Comparison of ENCODE assay signal across 10 cellular contexts in the genomic region with DNA sequence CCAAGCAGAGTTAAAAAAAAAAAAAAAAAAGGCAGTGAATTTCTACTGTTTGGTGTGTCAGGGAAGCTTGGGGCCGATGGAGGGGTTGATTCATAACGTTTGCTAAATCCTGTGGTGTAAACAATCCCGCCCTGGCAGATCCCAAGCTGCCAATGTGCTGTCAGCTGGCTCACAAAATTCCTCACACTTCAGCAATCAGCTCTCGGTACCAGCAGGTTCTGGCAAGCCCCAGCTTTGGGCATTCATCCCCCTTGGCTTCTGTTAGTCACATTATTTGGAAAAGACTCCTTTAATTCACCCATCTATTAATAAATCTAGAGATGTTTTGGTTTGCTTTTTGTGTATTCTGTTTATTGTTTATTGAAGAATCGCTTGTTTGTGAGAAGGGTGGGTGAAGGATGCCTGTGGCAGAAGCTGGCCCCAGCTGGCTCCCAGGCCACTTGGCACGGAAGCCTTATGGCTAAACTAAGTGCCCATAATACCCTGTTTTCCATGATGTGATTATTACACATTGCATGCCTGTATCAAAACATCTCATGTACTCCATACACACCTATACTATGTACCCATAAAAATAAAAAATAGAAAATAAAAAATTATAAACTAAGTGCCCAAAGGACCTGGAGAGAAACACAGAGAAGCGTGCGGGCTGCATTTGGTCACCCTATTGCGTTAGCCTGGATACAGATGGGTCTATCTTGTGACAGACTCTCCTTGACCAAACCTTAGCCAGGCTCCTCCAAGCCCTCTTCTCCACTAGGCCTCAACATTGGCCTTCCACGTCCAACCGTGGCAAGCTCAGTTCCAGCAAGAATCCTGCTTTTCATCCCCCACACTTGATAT.
DNase-seq lines count a peak whose midpoint lies in the region; FAIRE-seq and TF ChIP-seq lines count a peak whose summit lies in the region.
"Had no signal": no experiment of that assay in that cellular context is flagged by ENCODE, and none has a peak within 500 bp of the region (broad histone marks: within the 10 kb centered on the region; RNA-seq: fewer than 3 reads in every experiment).

No MANE protein-coding gene starts in this region.

- peak overlapping the region in 2 of 7 donors; percentile 32 to 58 for H3K27ac Mint-ChIP-seq in CD14-positive monocyte

- no peaks in the 10 kb centered on the region for H3K36me3 ChIP-seq in prostate gland

- H3K4me1 Mint-ChIP-seq in CD14-positive monocyte, result no peaks in the 10 kb centered on the region

- WGBS in prostate gland, result 57% methylated on average over 11 of the region's 11 CpGs

- H3K9me3 Mint-ChIP-seq in CD14-positive monocyte, result no peaks in the 10 kb centered on the region

- DNase-seq in DMS 273 (lab: John Stamatoyannopoulos, UW; ENCODE audit: unreplicated experiment), result peak; percentile 76
- DNase-seq in amygdala (lab: John Stamatoyannopoulos, UW), result peak in 39 of 56 donors; percentile 13 to 71 (median 37)
- DNase-seq in glomerular visceral epithelial cell (ENCODE audit: extremely low spot score), result peak; percentile 8
- DNase-seq in prostate gland (ENCODE audit: low spot score), result peak; percentile 81
- DNase-seq in D721Med (ENCODE audit: insufficient read length, low spot score), result no peak
- DNase-seq in CD14-positive monocyte (ENCODE audit: low spot score), result no peak
- no peak for DNase-seq in retina
- DNase-seq in activated CD4-positive, alpha-beta T cell treated with anti-CD3 and anti-CD28 coated beads, Interleukin-2, amount 50 U/mL, for 4 hours, result no peak
- DNase-seq: activated CD4-positive, CD25-positive, alpha-beta regulatory T cell had no signal

- no peak overlapping the region for H3K4me3 ChIP-seq in prostate gland
- H3K4me3 ChIP-seq: adrenal gland had no signal

- no peak for TF ChIP-seq CTCF in prostate gland (IDR thresholded peaks at IDR 0.05)
- no peak for TF ChIP-seq CTCF in D721Med (IDR thresholded peaks at IDR 0.05; ENCODE audit: insufficient read depth, missing control alignments)
- no peak for TF ChIP-seq CTCF in CD14-positive monocyte (IDR thresholded peaks at IDR 0.05)

- TF ChIP-seq POLR2A in prostate gland (IDR thresholded peaks at IDR 0.05), result no peak

- no peak for FAIRE-seq in D721Med (lab: Jason Lieb, UNC)

- no peak overlapping the region for H3K4me3 Mint-ChIP-seq in CD14-positive monocyte

- H3K27ac ChIP-seq in prostate gland, result no peak overlapping the region
- H3K27ac ChIP-seq: adrenal gland had no signal

- no peaks in the 10 kb centered on the region for H3K27me3 Mint-ChIP-seq in CD14-positive monocyte (ENCODE audit: low read depth in 3 of 3)

- peaks cover 76 to 90% of the 10 kb centered on the region in 2 donors for H3K36me3 Mint-ChIP-seq in CD14-positive monocyte

- H3K9me3 ChIP-seq in prostate gland, result no peaks in the 10 kb centered on the region
- H3K9me3 ChIP-seq: adrenal gland had no signal

- H3K27me3 ChIP-seq in prostate gland (replicated peaks; ENCODE audit: insufficient read depth), result no peaks in the 10 kb centered on the region
- H3K27me3 ChIP-seq: adrenal gland had no signal

- intact Hi-C loops in prostate gland (cut with DNase I), result no loop called here
- intact Hi-C loops in CD14-positive monocyte (cut with micrococcal nuclease), result no loop called here

- no peaks in the 10 kb centered on the region for H3K4me1 ChIP-seq in prostate gland (replicated peaks)
- H3K4me1 ChIP-seq: adrenal gland had no signal

Comparison
In these comparisons a context has a peak if more than half of its experiments do, and no peak if none do; other contexts are left out.
1. DNase-seq: peak in DMS 273 (single experiment), amygdala (39 of 56), glomerular visceral epithelial cell (single experiment) and prostate gland (single experiment); none in D721Med (single experiment), CD14-positive monocyte (single experiment), retina (single experiment) and activated CD4-positive, alpha-beta T cell treated with anti-CD3 and anti-CD28 coated beads, Interleukin-2, amount 50 U/mL, for 4 hours (0 of 2).